Comparison of ENCODE assay signal across 15 cellular contexts in the genomic region with DNA sequence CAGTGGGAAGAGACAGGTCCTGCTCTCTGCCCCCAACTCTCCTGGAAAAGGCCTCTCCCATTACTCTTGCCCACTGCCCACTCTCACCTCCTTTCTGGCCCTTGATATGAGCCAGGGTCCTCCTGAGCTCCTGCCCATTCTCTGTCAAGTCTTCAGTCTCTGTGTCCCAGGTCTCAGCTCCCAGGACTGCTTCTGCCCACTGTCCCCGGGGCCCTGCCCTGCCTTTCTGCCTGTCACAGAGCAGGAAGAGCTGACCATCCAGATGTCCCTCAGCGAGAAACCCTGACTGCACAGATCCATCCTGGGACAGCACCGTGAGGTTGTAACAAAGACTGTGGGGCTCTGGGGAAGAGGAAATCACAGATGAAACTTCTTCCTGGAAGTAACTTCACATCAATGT. TPM values are rescaled to one million over a fixed set of nuclear protein-coding genes. Genes with fewer than 3 reads are reported as not detected.
DNase-seq lines count a peak whose midpoint lies in the region; ATAC-seq and TF ChIP-seq lines count a peak whose summit lies in the region.
"Had no signal": no experiment of that assay in that cellular context is flagged by ENCODE, and none has a peak within 500 bp of the region (broad histone marks: within the 10 kb centered on the region; RNA-seq: fewer than 3 reads in every experiment).

No MANE protein-coding gene starts in this region.

- no peak for DNase-seq in CD4-positive, alpha-beta T cell
- DNase-seq in T-helper 17 cell, result no peak
- peak; percentile 30 for DNase-seq in left lobe of liver (ENCODE audit: low spot score)
- DNase-seq in stimulated activated effector memory CD8-positive, alpha-beta T cell treated with anti-CD3 and anti-CD28 coated beads, Interleukin-12 subunit alpha, Interleukin-12 subunit beta, amount 100 ng/mL, for 72 hours (ENCODE audit: low spot score in 2 of 2), result no peak
- DNase-seq: BE2C; C1 segment of cervical spinal cord; Caco-2; CD4-positive, CD25-positive, alpha-beta regulatory T cell; HCEC 1CT; HFFc6 had no signal

- POLR2A ChIA-PET in CD4-positive, alpha-beta T cell (lab: Charles Lee), result no interaction called here

- no peak overlapping the region for H3K27ac Mint-ChIP-seq in CD4-positive, alpha-beta T cell
- H3K27ac Mint-ChIP-seq in T-helper 17 cell, result peak overlapping the region; percentile 37
- H3K27ac Mint-ChIP-seq in stimulated activated effector memory CD8-positive, alpha-beta T cell treated with anti-CD3 and anti-CD28 coated beads, Interleukin-12 subunit alpha, Interleukin-12 subunit beta, amount 100 ng/mL, for 72 hours, result peak overlapping the region; percentile 73
- H3K27ac Mint-ChIP-seq: CD4-positive, CD25-positive, alpha-beta regulatory T cell; GM23338; HFFc6; IgD-negative memory B cell had no signal

- no peaks in the 10 kb centered on the region for H3K9me3 Mint-ChIP-seq in CD4-positive, alpha-beta T cell
- no peaks in the 10 kb centered on the region for H3K9me3 Mint-ChIP-seq in stimulated activated effector memory CD8-positive, alpha-beta T cell treated with anti-CD3 and anti-CD28 coated beads, Interleukin-12 subunit alpha, Interleukin-12 subunit beta, amount 100 ng/mL, for 72 hours
- H3K9me3 Mint-ChIP-seq: HFFc6, IgD-negative memory B cell had no signal

- ATAC-seq in CD4-positive, alpha-beta T cell (ENCODE audit: poor library complexity), result no peak
- ATAC-seq in T-helper 17 cell (no peak), left lobe of liver (no peak), HG03521 (IDR thresholded peaks at IDR 0.05; ENCODE audit: unreplicated experiment) (no peak), HG02970 (IDR thresholded peaks at IDR 0.05; ENCODE audit: low FRiP score, unreplicated experiment) (no peak)
- ATAC-seq in stimulated activated effector memory CD8-positive, alpha-beta T cell treated with anti-CD3 and anti-CD28 coated beads, Interleukin-12 subunit alpha, Interleukin-12 subunit beta, amount 100 ng/mL, for 72 hours, result no peak
- ATAC-seq: GM23338, HepG2 had no signal

- CTCF ChIA-PET in CD4-positive, alpha-beta T cell (lab: Charles Lee), result no interaction called here

- intact Hi-C loops in CD4-positive, alpha-beta T cell (cut with DNase I, micrococcal nuclease), result no loop called here

- no peaks in the 10 kb centered on the region for H3K9me3 ChIP-seq in CD4-positive, alpha-beta T cell (ENCODE audit: control insufficient read depth, low read length)
- no peaks in the 10 kb centered on the region for H3K9me3 ChIP-seq in T-helper 17 cell (ENCODE audit: control insufficient read depth, low read length, poor library complexity, severe bottlenecking)
- H3K9me3 ChIP-seq: BE2C, Caco-2 had no signal

- no peak overlapping the region for H3K27ac ChIP-seq in CD4-positive, alpha-beta T cell (ENCODE audit: low read depth, low read length)

- no peak for TF ChIP-seq CTCF in CD4-positive, alpha-beta T cell (IDR thresholded peaks at IDR 0.05)

- H3K27me3 Mint-ChIP-seq in CD4-positive, alpha-beta T cell, result no peaks in the 10 kb centered on the region
- H3K27me3 Mint-ChIP-seq in T-helper 17 cell, result no peaks in the 10 kb centered on the region
- H3K27me3 Mint-ChIP-seq: CD4-positive, CD25-positive, alpha-beta regulatory T cell had no signal

- H3K36me3 Mint-ChIP-seq in CD4-positive, alpha-beta T cell (ENCODE audit: low read depth), result peaks cover 10% of the 10 kb centered on the region
- peaks cover 2% of the 10 kb centered on the region for H3K36me3 Mint-ChIP-seq in T-helper 17 cell (ENCODE audit: low read depth)
- H3K36me3 Mint-ChIP-seq in stimulated activated effector memory CD8-positive, alpha-beta T cell treated with anti-CD3 and anti-CD28 coated beads, Interleukin-12 subunit alpha, Interleukin-12 subunit beta, amount 100 ng/mL, for 72 hours, result peaks cover 14% of the 10 kb centered on the region

- H3K4me1 Mint-ChIP-seq in CD4-positive, alpha-beta T cell (ENCODE audit: low read depth), result peaks cover 36% of the 10 kb centered on the region
- peaks cover 30% of the 10 kb centered on the region for H3K4me1 Mint-ChIP-seq in T-helper 17 cell
- H3K4me1 Mint-ChIP-seq in stimulated activated effector memory CD8-positive, alpha-beta T cell treated with anti-CD3 and anti-CD28 coated beads, Interleukin-12 subunit alpha, Interleukin-12 subunit beta, amount 100 ng/mL, for 72 hours, result peaks cover 46% of the 10 kb centered on the region

- no peaks in the 10 kb centered on the region for H3K27me3 ChIP-seq in CD4-positive, alpha-beta T cell (ENCODE audit: control insufficient read depth, insufficient read depth, low read length)

- H3K4me3 Mint-ChIP-seq in CD4-positive, alpha-beta T cell, result peak overlapping the region; percentile 74
- no peak overlapping the region for H3K4me3 Mint-ChIP-seq in T-helper 17 cell
- H3K4me3 Mint-ChIP-seq in stimulated activated effector memory CD8-positive, alpha-beta T cell treated with anti-CD3 and anti-CD28 coated beads, Interleukin-12 subunit alpha, Interleukin-12 subunit beta, amount 100 ng/mL, for 72 hours, result no peak overlapping the region
- H3K4me3 Mint-ChIP-seq: GM23338, HFFc6 had no signal

RNA-seq across cellular contexts. Expression of a gene that starts 22.2 kb away (rescaled TPM):
- total RNA-seq in CD4-positive, alpha-beta T cell, result 100 to 1,000 TPM; 560 TPM
- total RNA-seq in T-helper 17 cell (100 to 1,000 TPM; 629 to 717 TPM), left lobe of liver (30.6 TPM)

Comparison
In these comparisons a context has a peak if more than half of its experiments do, and no peak if none do; other contexts are left out.
1. RNA of a gene that starts 22.2 kb away (total RNA-seq): 629 to 717 TPM in T-helper 17 cell and 560 TPM in CD4-positive, alpha-beta T cell; 30.6 TPM in left lobe of liver (single experiment); every median in the first group is over 10 times any median in the second.